ENCODE assay signal across 19 cellular contexts in the genomic region with DNA sequence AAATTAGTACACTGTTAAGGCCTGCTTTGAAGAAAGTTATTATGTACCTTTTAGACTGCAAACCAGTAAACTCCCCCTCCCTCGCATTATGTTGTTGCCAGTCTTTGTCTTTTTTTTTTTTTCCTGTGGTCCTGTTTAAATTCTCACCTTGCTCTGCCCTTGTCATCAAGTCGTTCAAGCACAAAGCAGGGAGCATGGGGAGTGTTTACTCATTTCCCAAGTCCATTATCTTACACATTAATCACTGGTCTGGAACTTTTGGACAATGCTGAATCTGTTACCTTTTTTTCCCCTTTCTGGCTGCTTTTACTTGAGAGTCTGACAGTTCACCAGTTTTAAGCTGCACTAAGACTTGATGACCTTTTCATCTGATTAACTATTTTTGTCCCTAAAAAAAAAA.
DNase-seq lines count a peak whose midpoint lies in the region; ATAC-seq, FAIRE-seq and TF ChIP-seq lines count a peak whose summit lies in the region.
"Had no signal": no experiment of that assay in that cellular context is flagged by ENCODE, and none has a peak within 500 bp of the region (broad histone marks: within the 10 kb centered on the region; RNA-seq: fewer than 3 reads in every experiment).

No MANE protein-coding gene starts in this region.

- no peak for ATAC-seq in GM21423 (IDR thresholded peaks at IDR 0.05; ENCODE audit: unreplicated experiment)
- ATAC-seq: stimulated activated effector memory CD8-positive, alpha-beta T cell treated with anti-CD3 and anti-CD28 coated beads, Interleukin-12 subunit alpha, Interleukin-12 subunit beta, amount 100 ng/mL, for 72 hours; T-cell had no signal

- H3K4me3 Mint-ChIP-seq in glutamatergic neuron (ENCODE audit: unreplicated experiment) (no peak overlapping the region), progenitor cell of endocrine pancreas (ENCODE audit: low read depth) (peak overlapping the region; percentile 19)
- H3K4me3 Mint-ChIP-seq: activated naive CD4-positive, alpha-beta T cell treated with anti-CD3 and anti-CD28 coated beads, Interleukin-2, amount 50 U/mL, for 24 hours; CD14-positive monocyte; stimulated activated effector memory CD8-positive, alpha-beta T cell treated with anti-CD3 and anti-CD28 coated beads, Interleukin-12 subunit alpha, Interleukin-12 subunit beta, amount 100 ng/mL, for 72 hours; T-cell had no signal

- no peaks in the 10 kb centered on the region for H3K36me3 Mint-ChIP-seq in glutamatergic neuron (ENCODE audit: unreplicated experiment)
- H3K36me3 Mint-ChIP-seq in progenitor cell of endocrine pancreas (ENCODE audit: insufficient read depth) = no peaks in the 10 kb centered on the region
- H3K36me3 Mint-ChIP-seq: activated naive CD4-positive, alpha-beta T cell treated with anti-CD3 and anti-CD28 coated beads, Interleukin-2, amount 50 U/mL, for 24 hours; stimulated activated effector memory CD8-positive, alpha-beta T cell treated with anti-CD3 and anti-CD28 coated beads, Interleukin-12 subunit alpha, Interleukin-12 subunit beta, amount 100 ng/mL, for 72 hours; T-cell had no signal

- no peak for FAIRE-seq in RCC 7860 (lab: Jason Lieb, UNC)
- FAIRE-seq: GM12892 had no signal

- DNase-seq in NCI-H2107 treated with DMSO at 0.1 percent for 48 hours (lab: John Stamatoyannopoulos, UW; ENCODE audit: unreplicated experiment) = peak; percentile 34
- DNase-seq in NCI-H2107 (lab: John Stamatoyannopoulos, UW) = no peak
- DNase-seq in NCI-H69 (lab: John Stamatoyannopoulos, UW) = peak; percentile 94
- DNase-seq in glutamatergic neuron = no peak
- DNase-seq in progenitor cell of endocrine pancreas (ENCODE audit: low spot score, unreplicated experiment) = no peak
- no peak for DNase-seq in RCC 7860 (ENCODE audit: low spot score)
- no peak for DNase-seq in activated gamma-delta T cell (lab: John Stamatoyannopoulos, UW)
- DNase-seq: activated CD4-positive, CD25-positive, alpha-beta regulatory T cell; caudate nucleus; MM.1S; NCI-H446; stimulated activated CD4-positive, alpha-beta T cell treated with anti-CD3 and anti-CD28 coated beads, Interleukin-4, amount 100 ng/mL, for 4 hours; T-cell; upper lobe of left lung had no signal

- H3K9me3 Mint-ChIP-seq in glutamatergic neuron (ENCODE audit: unreplicated experiment) (peaks cover 2% of the 10 kb centered on the region), progenitor cell of endocrine pancreas (ENCODE audit: low read depth) (no peaks in the 10 kb centered on the region)

- H3K27ac Mint-ChIP-seq in glutamatergic neuron (ENCODE audit: unreplicated experiment) = peak overlapping the region; percentile 19
- peak overlapping the region; percentile 79 for H3K27ac Mint-ChIP-seq in progenitor cell of endocrine pancreas
- H3K27ac Mint-ChIP-seq: activated naive CD4-positive, alpha-beta T cell treated with anti-CD3 and anti-CD28 coated beads, Interleukin-2, amount 50 U/mL, for 24 hours; CD14-positive monocyte; stimulated activated effector memory CD8-positive, alpha-beta T cell treated with anti-CD3 and anti-CD28 coated beads, Interleukin-12 subunit alpha, Interleukin-12 subunit beta, amount 100 ng/mL, for 72 hours; T-cell had no signal

- TF ChIP-seq CTCF in glutamatergic neuron (IDR thresholded peaks at IDR 0.05; ENCODE audit: partially characterized antibody, unreplicated experiment) = no peak
- TF ChIP-seq CTCF in progenitor cell of endocrine pancreas (IDR thresholded peaks at IDR 0.05; ENCODE audit: unreplicated experiment) = no peak

- H3K27me3 Mint-ChIP-seq in glutamatergic neuron (ENCODE audit: unreplicated experiment) = no peaks in the 10 kb centered on the region
- no peaks in the 10 kb centered on the region for H3K27me3 Mint-ChIP-seq in progenitor cell of endocrine pancreas
- H3K27me3 Mint-ChIP-seq: activated naive CD4-positive, alpha-beta T cell treated with anti-CD3 and anti-CD28 coated beads, Interleukin-2, amount 50 U/mL, for 24 hours; T-cell had no signal

- peaks cover 45% of the 10 kb centered on the region for H3K4me1 Mint-ChIP-seq in glutamatergic neuron (ENCODE audit: low read depth, unreplicated experiment)
- H3K4me1 Mint-ChIP-seq in progenitor cell of endocrine pancreas (ENCODE audit: low read depth) = peaks cover 39% of the 10 kb centered on the region
- H3K4me1 Mint-ChIP-seq: activated naive CD4-positive, alpha-beta T cell treated with anti-CD3 and anti-CD28 coated beads, Interleukin-2, amount 50 U/mL, for 24 hours; CD14-positive monocyte; stimulated activated effector memory CD8-positive, alpha-beta T cell treated with anti-CD3 and anti-CD28 coated beads, Interleukin-12 subunit alpha, Interleukin-12 subunit beta, amount 100 ng/mL, for 72 hours; T-cell had no signal

Comparison
In these comparisons a context has a peak if more than half of its experiments do, and no peak if none do; other contexts are left out.
1. DNase-seq: peak in NCI-H2107 treated with DMSO at 0.1 percent for 48 hours (single experiment) and NCI-H69 (single experiment); none in NCI-H2107 (single experiment), glutamatergic neuron (single experiment), progenitor cell of endocrine pancreas (single experiment), RCC 7860 (single experiment) and activated gamma-delta T cell (single experiment).